14 cellular contexts compared by ENCODE assay signal in the genomic region with DNA sequence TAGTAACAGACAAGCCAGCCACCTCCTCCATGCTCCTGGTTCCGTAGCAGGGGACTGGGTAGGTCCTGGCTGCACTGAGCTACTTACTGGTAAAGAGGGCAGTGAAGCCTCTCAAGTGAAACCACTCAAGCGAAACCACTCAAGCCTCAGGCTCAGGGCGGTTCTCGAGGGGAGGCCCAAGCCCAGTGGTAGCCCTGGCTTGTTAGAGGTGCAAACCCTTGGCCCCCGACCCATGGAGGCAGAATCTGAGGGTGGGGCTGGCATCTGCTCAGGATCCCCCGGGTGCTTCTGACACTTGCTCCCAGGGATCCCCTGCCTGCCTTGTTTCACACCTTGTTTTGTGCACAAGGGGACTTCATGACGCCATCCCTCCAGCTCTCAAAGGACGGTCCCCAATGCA.
DNase-seq lines count a peak whose midpoint lies in the region; ATAC-seq and TF ChIP-seq lines count a peak whose summit lies in the region.
"Had no signal": no experiment of that assay in that cellular context is flagged by ENCODE, and none has a peak within 500 bp of the region (broad histone marks: within the 10 kb centered on the region; RNA-seq: fewer than 3 reads in every experiment).

No MANE protein-coding gene starts in this region.

- H3K27me3 ChIP-seq in right cardiac atrium (ENCODE audit: control insufficient read depth, insufficient read depth) (no peaks in the 10 kb centered on the region), left lung (peaks cover 0 to 10% of the 10 kb centered on the region in 2 donors)

- H3K9me3 ChIP-seq in right cardiac atrium (ENCODE audit: control insufficient read depth, low read length): no peaks in the 10 kb centered on the region
- H3K9me3 ChIP-seq in left lung: no peaks in the 10 kb centered on the region

- H3K27ac ChIP-seq in right cardiac atrium (ENCODE audit: low read length): no peak overlapping the region
- H3K27ac ChIP-seq in left lung: no peak overlapping the region

- ATAC-seq in right cardiac atrium (no peak), left lung (peak; percentile 96), SK-N-SH treated with all-trans-retinoic acid at 6 μM for 48 hours (no peak)

- no peaks in the 10 kb centered on the region for H3K36me3 ChIP-seq in left lung

- DNase-seq in cardiac septum (ENCODE audit: low spot score) (peak; percentile 70), right cardiac atrium (no peak), NCI-H524 treated with DMSO at 0.1 percent for 48 hours (lab: John Stamatoyannopoulos, UW) (peak; percentile 19), left lung (peak; percentile 61 to 62), NCI-H2081 treated with DMSO at 0.1 percent for 48 hours (lab: John Stamatoyannopoulos, UW) (no peak)
- no peak for DNase-seq in activated T-cell treated with anti-CD3 and anti-CD28 coated beads, Interleukin-2, amount 50 U/mL, for 48 hours
- DNase-seq: CD4-positive, CD25-positive, alpha-beta regulatory T cell; DMS53; HCEC 1CT; KG1; NCI-H2171 treated with DMSO at 0.1 percent for 48 hours; NCI-H446 treated with DMSO at 0.1 percent for 48 hours; NCI-H774 had no signal

- 77% methylated on average over 8 of the region's 8 CpGs for WGBS in right cardiac atrium

- no peak for TF ChIP-seq CTCF in left lung (IDR thresholded peaks at IDR 0.05)

- H3K4me1 ChIP-seq in right cardiac atrium (ENCODE audit: control insufficient read depth, insufficient read depth, low read length): no peaks in the 10 kb centered on the region
- H3K4me1 ChIP-seq in left lung: no peaks in the 10 kb centered on the region

- intact Hi-C loops in cardiac septum (cut with DNase I): no loop called here
- intact Hi-C loops in right cardiac atrium (cut with DNase I): no loop called here
- intact Hi-C loops in left lung (cut with DNase I): no loop called here

- H3K4me3 ChIP-seq in right cardiac atrium (ENCODE audit: low read length) (no peak overlapping the region), left lung (no peak overlapping the region)

TF ChIP-seq in SK-N-SH treated with all-trans-retinoic acid at 6 μM for 48 hours, 23 proteins besides CTCF, POLR2A, EP300 and RAD21:
- TF ChIP-seq ZNF70 (CRISPR knock-in tag; IDR thresholded peaks at IDR 0.05) (no peak), RARB (CRISPR knock-in tag; IDR thresholded peaks at IDR 0.05) (no peak), ZC3H10 (CRISPR knock-in tag; IDR thresholded peaks at IDR 0.05) (no peak), ZFP30 (CRISPR knock-in tag; IDR thresholded peaks at IDR 0.05) (no peak), PPARA (CRISPR knock-in tag; IDR thresholded peaks at IDR 0.05; ENCODE audit: borderline replicate concordance) (no peak), SNAI2 (CRISPR knock-in tag; IDR thresholded peaks at IDR 0.05) (no peak), ZNF565 (CRISPR knock-in tag; conservative IDR thresholded peaks at IDR 0.05; ENCODE audit: low read depth) (no peak), ESRRG (CRISPR knock-in tag; IDR thresholded peaks at IDR 0.05) (no peak), ARNTL (CRISPR knock-in tag; IDR thresholded peaks at IDR 0.05; ENCODE audit: borderline replicate concordance, low read depth) (no peak), GLIS3 (CRISPR knock-in tag; IDR thresholded peaks at IDR 0.05) (no peak)
- TF ChIP-seq, protein P1, sequence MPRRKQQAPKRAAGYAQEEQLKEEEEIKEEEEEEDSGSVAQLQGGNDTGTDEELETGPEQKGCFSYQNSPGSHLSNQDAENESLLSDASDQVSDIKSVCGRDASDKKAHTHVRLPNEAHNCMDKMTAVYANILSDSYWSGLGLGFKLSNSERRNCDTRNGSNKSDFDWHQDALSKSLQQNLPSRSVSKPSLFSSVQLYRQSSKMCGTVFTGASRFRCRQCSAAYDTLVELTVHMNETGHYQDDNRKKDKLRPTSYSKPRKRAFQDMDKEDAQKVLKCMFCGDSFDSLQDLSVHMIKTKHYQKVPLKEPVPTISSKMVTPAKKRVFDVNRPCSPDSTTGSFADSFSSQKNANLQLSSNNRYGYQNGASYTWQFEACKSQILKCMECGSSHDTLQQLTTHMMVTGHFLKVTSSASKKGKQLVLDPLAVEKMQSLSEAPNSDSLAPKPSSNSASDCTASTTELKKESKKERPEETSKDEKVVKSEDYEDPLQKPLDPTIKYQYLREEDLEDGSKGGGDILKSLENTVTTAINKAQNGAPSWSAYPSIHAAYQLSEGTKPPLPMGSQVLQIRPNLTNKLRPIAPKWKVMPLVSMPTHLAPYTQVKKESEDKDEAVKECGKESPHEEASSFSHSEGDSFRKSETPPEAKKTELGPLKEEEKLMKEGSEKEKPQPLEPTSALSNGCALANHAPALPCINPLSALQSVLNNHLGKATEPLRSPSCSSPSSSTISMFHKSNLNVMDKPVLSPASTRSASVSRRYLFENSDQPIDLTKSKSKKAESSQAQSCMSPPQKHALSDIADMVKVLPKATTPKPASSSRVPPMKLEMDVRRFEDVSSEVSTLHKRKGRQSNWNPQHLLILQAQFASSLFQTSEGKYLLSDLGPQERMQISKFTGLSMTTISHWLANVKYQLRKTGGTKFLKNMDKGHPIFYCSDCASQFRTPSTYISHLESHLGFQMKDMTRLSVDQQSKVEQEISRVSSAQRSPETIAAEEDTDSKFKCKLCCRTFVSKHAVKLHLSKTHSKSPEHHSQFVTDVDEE (CRISPR knock-in tag; IDR thresholded peaks at IDR 0.05): no peak
- TF ChIP-seq, protein P2, sequence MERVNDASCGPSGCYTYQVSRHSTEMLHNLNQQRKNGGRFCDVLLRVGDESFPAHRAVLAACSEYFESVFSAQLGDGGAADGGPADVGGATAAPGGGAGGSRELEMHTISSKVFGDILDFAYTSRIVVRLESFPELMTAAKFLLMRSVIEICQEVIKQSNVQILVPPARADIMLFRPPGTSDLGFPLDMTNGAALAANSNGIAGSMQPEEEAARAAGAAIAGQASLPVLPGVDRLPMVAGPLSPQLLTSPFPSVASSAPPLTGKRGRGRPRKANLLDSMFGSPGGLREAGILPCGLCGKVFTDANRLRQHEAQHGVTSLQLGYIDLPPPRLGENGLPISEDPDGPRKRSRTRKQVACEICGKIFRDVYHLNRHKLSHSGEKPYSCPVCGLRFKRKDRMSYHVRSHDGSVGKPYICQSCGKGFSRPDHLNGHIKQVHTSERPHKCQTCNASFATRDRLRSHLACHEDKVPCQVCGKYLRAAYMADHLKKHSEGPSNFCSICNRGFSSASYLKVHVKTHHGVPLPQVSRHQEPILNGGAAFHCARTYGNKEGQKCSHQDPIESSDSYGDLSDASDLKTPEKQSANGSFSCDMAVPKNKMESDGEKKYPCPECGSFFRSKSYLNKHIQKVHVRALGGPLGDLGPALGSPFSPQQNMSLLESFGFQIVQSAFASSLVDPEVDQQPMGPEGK (CRISPR knock-in tag; IDR thresholded peaks at IDR 0.05; ENCODE audit: borderline replicate concordance): no peak
- TF ChIP-seq, protein P3, sequence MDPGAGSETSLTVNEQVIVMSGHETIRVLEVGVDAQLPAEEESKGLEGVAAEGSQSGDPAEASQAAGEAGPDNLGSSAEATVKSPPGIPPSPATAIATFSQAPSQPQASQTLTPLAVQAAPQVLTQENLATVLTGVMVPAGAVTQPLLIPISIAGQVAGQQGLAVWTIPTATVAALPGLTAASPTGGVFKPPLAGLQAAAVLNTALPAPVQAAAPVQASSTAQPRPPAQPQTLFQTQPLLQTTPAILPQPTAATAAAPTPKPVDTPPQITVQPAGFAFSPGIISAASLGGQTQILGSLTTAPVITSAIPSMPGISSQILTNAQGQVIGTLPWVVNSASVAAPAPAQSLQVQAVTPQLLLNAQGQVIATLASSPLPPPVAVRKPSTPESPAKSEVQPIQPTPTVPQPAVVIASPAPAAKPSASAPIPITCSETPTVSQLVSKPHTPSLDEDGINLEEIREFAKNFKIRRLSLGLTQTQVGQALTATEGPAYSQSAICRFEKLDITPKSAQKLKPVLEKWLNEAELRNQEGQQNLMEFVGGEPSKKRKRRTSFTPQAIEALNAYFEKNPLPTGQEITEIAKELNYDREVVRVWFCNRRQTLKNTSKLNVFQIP (CRISPR knock-in tag; IDR thresholded peaks at IDR 0.05; ENCODE audit: borderline replicate concordance, low read depth): no peak
TF ChIP-seq in SK-N-SH treated with all-trans-retinoic acid at 6 μM for 48 hours: peak in this region for 0.

Comparison
In these comparisons a context has a peak if more than half of its experiments do, and no peak if none do; other contexts are left out.
1. DNase-seq: peak in cardiac septum (single experiment), NCI-H524 treated with DMSO at 0.1 percent for 48 hours (single experiment) and left lung (2 of 2); none in right cardiac atrium (0 of 3), NCI-H2081 treated with DMSO at 0.1 percent for 48 hours (single experiment) and activated T-cell treated with anti-CD3 and anti-CD28 coated beads, Interleukin-2, amount 50 U/mL, for 48 hours (0 of 2).